ENCODE assay signal across 9 cellular contexts in genomic region chr3:43353393-43353792, GRCh38.
"Had no signal": no experiment of that assay in that cellular context is flagged by ENCODE, and none has a peak within 500 bp of the region (broad histone marks: within the 10 kb centered on the region; RNA-seq: fewer than 3 reads in every experiment).

No MANE protein-coding gene starts in this region.

- H3K9ac ChIP-seq: KMS-11 had no signal

- H3K4me3 Mint-ChIP-seq: GM23338, H9 had no signal

- H3K27ac Mint-ChIP-seq: GM23338, H9 had no signal

- H3K4me3 ChIP-seq: GM23338 had no signal

- H2AFZ ChIP-seq: GM23338 had no signal

- DNase-seq: H9, HCEC 1CT, IMR-90, KBM-7 had no signal

- FAIRE-seq: H1, H54 had no signal

- H3K4me2 ChIP-seq: GM23338, KMS-11 had no signal

- H3K4me1 Mint-ChIP-seq: GM23338, H9 had no signal

- H3K27ac ChIP-seq: HL-60, KMS-11 had no signal

- ATAC-seq: GM23338 had no signal
